In genomic region chr22:27585141-27585540, GRCh38 we compare ENCODE assay signal across 17 cellular contexts.
DNase-seq lines count a peak whose midpoint lies in the region; ATAC-seq, FAIRE-seq and TF ChIP-seq lines count a peak whose summit lies in the region.
"Had no signal": no experiment of that assay in that cellular context is flagged by ENCODE, and none has a peak within 500 bp of the region (broad histone marks: within the 10 kb centered on the region; RNA-seq: fewer than 3 reads in every experiment).

No MANE protein-coding gene starts in this region.

- no peak overlapping the region for H3K4me3 ChIP-seq in RWPE2 (ENCODE audit: severe bottlenecking)
- H3K4me3 ChIP-seq: A549 had no signal

- FAIRE-seq in urothelium cell line (lab: Jason Lieb, UNC), result peak; percentile 88
- FAIRE-seq: A549 had no signal

- H3K36me3 ChIP-seq in RWPE2 (ENCODE audit: low read depth), result no peaks in the 10 kb centered on the region

- H3K9me3 ChIP-seq in RWPE2 (ENCODE audit: severe bottlenecking), result no peaks in the 10 kb centered on the region
- H3K9me3 ChIP-seq: A549 had no signal

- no peak overlapping the region for H3K27ac ChIP-seq in RWPE2 (ENCODE audit: poor library complexity, severe bottlenecking)
- H3K27ac ChIP-seq in foreskin keratinocyte, result no peak overlapping the region
- H3K27ac ChIP-seq: A549 had no signal

- DNase-seq in M059J (ENCODE audit: low read depth) (peak; percentile 5), RWPE2 (ENCODE audit: low spot score) (no peak), foreskin keratinocyte (peak in 1 of 2 donors; percentile 36), urothelium cell line (ENCODE audit: low spot score) (no peak), cerebellum (ENCODE audit: low spot score) (no peak), NCI-H2227 (lab: John Stamatoyannopoulos, UW; ENCODE audit: unreplicated experiment) (no peak), NCI-H1105 treated with DMSO at 0.1 percent for 48 hours (lab: John Stamatoyannopoulos, UW) (no peak)
- DNase-seq: H7; NCI-H1092; NCI-H1436 treated with DMSO at 0.1 percent for 48 hours; NCI-H1930; NCI-H2227 treated with DMSO at 0.1 percent for 48 hours; NCI-H510A; NK-92 treated with Interleukin-12 subunit alpha and Interleukin-12 subunit beta, amount 100 ng/mL, for 24 hours had no signal

- ATAC-seq in RWPE2 (ENCODE audit: low read depth) (peak; percentile 60; the same call in 1 of the 3 replicates), foreskin keratinocyte (peak; percentile 66)
- ATAC-seq: A549, Panc1, Right ventricle myocardium inferior had no signal

- H3K4me1 ChIP-seq in RWPE2 (ENCODE audit: insufficient read depth, poor library complexity, severe bottlenecking) (no peaks in the 10 kb centered on the region), foreskin keratinocyte (peaks cover 7% of the 10 kb centered on the region)
- H3K4me1 ChIP-seq: A549 had no signal

- TF ChIP-seq CTCF in RWPE2 (IDR thresholded peaks at IDR 0.05; ENCODE audit: poor library complexity, severe bottlenecking), result no peak
- no peak for TF ChIP-seq CTCF in foreskin keratinocyte (conservative IDR thresholded peaks at IDR 0.05)

- no peaks in the 10 kb centered on the region for H3K27me3 ChIP-seq in RWPE2 (ENCODE audit: insufficient read depth, poor library complexity, severe bottlenecking)
- no peaks in the 10 kb centered on the region for H3K27me3 ChIP-seq in foreskin keratinocyte
